In genomic region chr2:71500426-71501079, GRCh38 we compare ENCODE assay signal across 16 cellular contexts. TPM values are rescaled to one million over a fixed set of nuclear protein-coding genes. Genes with fewer than 3 reads are reported as not detected.
DNase-seq lines count a peak whose midpoint lies in the region; ATAC-seq, FAIRE-seq and TF ChIP-seq lines count a peak whose summit lies in the region.
"Had no signal": no experiment of that assay in that cellular context is flagged by ENCODE, and none has a peak within 500 bp of the region (broad histone marks: within the 10 kb centered on the region; RNA-seq: fewer than 3 reads in every experiment).

No MANE protein-coding gene starts in this region.

- peaks cover 0 to 2% of the 10 kb centered on the region in 2 donors for H3K27me3 Mint-ChIP-seq in natural killer cell (ENCODE audit: low read depth in 2 of 2)
- H3K27me3 Mint-ChIP-seq: activated CD4-positive, alpha-beta memory T cell treated with anti-CD3 and anti-CD28 coated beads for 36 hours had no signal

- no peaks in the 10 kb centered on the region for H3K4me1 Mint-ChIP-seq in natural killer cell
- H3K4me1 Mint-ChIP-seq: memory B cell had no signal

- no peaks in the 10 kb centered on the region for H3K36me3 ChIP-seq in HepG2 (replicated peaks in 1 of 2; ENCODE audit: control insufficient read depth in 1 of 2, insufficient read depth in 2 of 2, low read length in 2 of 2)
- peaks cover 0 to 5% (median 2%) of the 10 kb centered on the region in 4 donors for H3K36me3 ChIP-seq in sigmoid colon

- no peaks in the 10 kb centered on the region for H3K9me3 Mint-ChIP-seq in natural killer cell
- H3K9me3 Mint-ChIP-seq: activated CD4-positive, alpha-beta memory T cell treated with anti-CD3 and anti-CD28 coated beads for 36 hours; activated T-helper 2 cell treated with anti-CD3 and anti-CD28 coated beads, Interferon-gamma antibody, Interleukin-2, Interleukin-4, amounts not matched to agents 10 μg/mL and 5 μg/mL and 100 μg/mL, durations not matched to agents 14 hours and 24 hours and 36 hours; memory B cell had no signal

- in situ Hi-C loops in HepG2 (cut with HindIII; ENCODE audit: extremely low pct_ligation_motif_present, low pct_unique_long_range_greater_than_20kb), result no loop called here

- intact Hi-C loops in HepG2 (cut with micrococcal nuclease; ENCODE audit: unreplicated experiment), result no loop called here
- intact Hi-C loops in sigmoid colon (cut with DNase I), result no loop called here
- intact Hi-C loops in natural killer cell (cut with micrococcal nuclease), result no loop called here

- TF ChIP-seq EP300 in HepG2 (IDR thresholded peaks at IDR 0.05; ENCODE audit: low read depth in 2 of 2, low read length in 2 of 2) (no peak), HepG2 (CRISPR knock-in tag; IDR thresholded peaks at IDR 0.05; ENCODE audit: borderline replicate concordance) (no peak), sigmoid colon (IDR thresholded peaks at IDR 0.05) (no peak)

- TF ChIP-seq POLR2A in HepG2 (IDR thresholded peaks at IDR 0.05; ENCODE audit: insufficient read depth in 1 of 2, low read depth in 2 of 2, low read length in 2 of 2) (no peak), sigmoid colon (IDR thresholded peaks at IDR 0.05) (no peak)

- no peak for TF ChIP-seq RAD21 in HepG2 (CRISPR knock-in tag; IDR thresholded peaks at IDR 0.05)

- no peak for TF ChIP-seq CTCF in HepG2 (CRISPR knock-in tag; IDR thresholded peaks at IDR 0.05)
- no peak for TF ChIP-seq CTCF in sigmoid colon (IDR thresholded peaks at IDR 0.05)
- TF ChIP-seq CTCF in natural killer cell (IDR thresholded peaks at IDR 0.05), result no peak

- BruUV-seq in HepG2 (replicated peaks; lab: Mats Ljungman, UMichigan), result no TSS peak

- DNase-seq in HT1080 (ENCODE audit: low read depth), result peak; percentile 33
- DNase-seq in dermis microvascular lymphatic vessel endothelial cell (ENCODE audit: low read depth in 2 of 2), result peak; percentile 52 to 84
- DNase-seq in HepG2 (ENCODE audit: low spot score), result no peak
- DNase-seq in sigmoid colon, result peak; percentile 56
- no peak for DNase-seq in stimulated activated CD4-positive, alpha-beta T cell treated with anti-CD3 and anti-CD28 coated beads, Interleukin-4, amount 100 ng/mL, for 24 hours
- DNase-seq in T1000 (lab: John Stamatoyannopoulos, UW), result no peak
- DNase-seq in natural killer cell, result no peak
- no peak for DNase-seq in stimulated activated CD4-positive, alpha-beta T cell treated with anti-CD3 and anti-CD28 coated beads, Interleukin-15, amount 100 ng/mL, for 24 hours
- DNase-seq: activated CD4-positive, alpha-beta memory T cell treated with anti-CD3 and anti-CD28 coated beads for 36 hours; NCI-H187; NCI-H748 treated with DMSO at 0.1 percent for 48 hours; T-helper 9 cell had no signal

- 15% methylated on average over 7 of the region's 7 CpGs for WGBS in HepG2 (ENCODE audit: low lambda C conversion rate)
- 63 to 76% methylated on average over 7 of the region's 7 CpGs for WGBS in sigmoid colon, 2 donors

- H3K9ac ChIP-seq in HepG2 (ENCODE audit: insufficient read depth, low read depth, low read length), result no peak overlapping the region
- H3K9ac ChIP-seq: KMS-11 had no signal

- no peaks in the 10 kb centered on the region for H3K36me3 Mint-ChIP-seq in natural killer cell
- H3K36me3 Mint-ChIP-seq: activated CD4-positive, alpha-beta memory T cell treated with anti-CD3 and anti-CD28 coated beads for 36 hours; memory B cell had no signal

- POLR2A ChIA-PET in HepG2 (lab: Yijun Ruan, JAX), result no interaction called here

- H3K4me1 ChIP-seq in HepG2 (ENCODE audit: insufficient read depth, low read length), result no peaks in the 10 kb centered on the region
- H3K4me1 ChIP-seq in sigmoid colon, result peaks cover 0 to 18% (median 10%) of the 10 kb centered on the region in 4 donors

- H3K27me3 ChIP-seq in HepG2 (ENCODE audit: control insufficient read depth in 1 of 2, insufficient read depth in 2 of 2, low read length in 2 of 2), result peaks cover 5 to 6% of the 10 kb centered on the region in 2 experiments; a peak in 2 of 5 replicates
- H3K27me3 ChIP-seq in sigmoid colon, result no peaks in the 10 kb centered on the region
- H3K27me3 ChIP-seq: hepatocyte had no signal

- H3K4me3 ChIP-seq in HepG2 (replicated peaks in 1 of 3; ENCODE audit: insufficient read depth in 1 of 3, low read depth in 2 of 3, low read length in 3 of 3) (no peak overlapping the region), sigmoid colon (no peak overlapping the region)
- H3K4me3 ChIP-seq: hepatocyte had no signal

- ATAC-seq in HepG2 (no peak), natural killer cell (no peak)

- H3K27ac Mint-ChIP-seq in natural killer cell, result no peak overlapping the region
- H3K27ac Mint-ChIP-seq: activated CD4-positive, alpha-beta memory T cell treated with anti-CD3 and anti-CD28 coated beads for 36 hours; activated T-helper 2 cell treated with anti-CD3 and anti-CD28 coated beads, Interferon-gamma antibody, Interleukin-2, Interleukin-4, amounts not matched to agents 10 μg/mL and 5 μg/mL and 100 μg/mL, durations not matched to agents 14 hours and 24 hours and 36 hours; memory B cell had no signal

- no peak for FAIRE-seq in HepG2 (lab: Jason Lieb, UNC)

- no peaks in the 10 kb centered on the region for H3K9me3 ChIP-seq in HepG2 (ENCODE audit: low read length)
- no peaks in the 10 kb centered on the region for H3K9me3 ChIP-seq in sigmoid colon

- no peak overlapping the region for H2AFZ ChIP-seq in HepG2 (ENCODE audit: low read length)
- H2AFZ ChIP-seq: hepatocyte had no signal

- H3K4me2 ChIP-seq in HepG2 (ENCODE audit: low read depth, low read length), result no peak overlapping the region
- H3K4me2 ChIP-seq: hepatocyte, KMS-11 had no signal

- CTCF ChIA-PET in HepG2 (lab: Yijun Ruan, JAX; ENCODE audit: low intra/inter-chr PET ratio, low total read pairs), result no interaction called here

- H3K27ac ChIP-seq in HepG2 (ENCODE audit: extremely low read length, insufficient read depth, low read length), result no peak overlapping the region
- peak overlapping the region in 3 of 4 donors; percentile 23 to 53 (median 51) for H3K27ac ChIP-seq in sigmoid colon
- H3K27ac ChIP-seq: hepatocyte, KMS-11 had no signal

- H3K79me2 ChIP-seq in HepG2 (ENCODE audit: insufficient read depth, low read length), result no peaks in the 10 kb centered on the region
- H3K79me2 ChIP-seq: hepatocyte had no signal

- H4K20me1 ChIP-seq in HepG2 (ENCODE audit: insufficient read depth, low read length), result no peaks in the 10 kb centered on the region

- H3K4me3 Mint-ChIP-seq in natural killer cell, result no peak overlapping the region
- H3K4me3 Mint-ChIP-seq: activated CD4-positive, alpha-beta memory T cell treated with anti-CD3 and anti-CD28 coated beads for 36 hours; memory B cell had no signal

TF ChIP-seq in HepG2, 621 proteins besides CTCF, POLR2A, EP300 and RAD21:
- TF ChIP-seq GABPA (IDR thresholded peaks at IDR 0.05; ENCODE audit: low read depth, low read length) (no peak), GABPA (CRISPR knock-in tag; IDR thresholded peaks at IDR 0.05; ENCODE audit: low read depth) (0 out of 2 replicates have a peak, but pooled peaks have one; percentile 12), MYNN (CRISPR knock-in tag; IDR thresholded peaks at IDR 0.05; ENCODE audit: low read depth) (no peak)

RNA-seq across cellular contexts. Expression of gene DYSF, which starts 47.2 kb away (rescaled TPM):
- 2.3 and 3.7 TPM in 2 replicates for total RNA-seq in HT1080 (2014; rRNA removed; shearing (Covaris generic))
- polyA plus RNA-seq in HT1080 (2015; cell fraction: cytosol; rRNA removed), result 6.3 and 8.6 TPM in 2 replicates
- polyA plus RNA-seq in HT1080 (2015; cell fraction: nucleus; rRNA removed), result 23.0 and 23.3 TPM in 2 replicates
- total RNA-seq in dermis microvascular lymphatic vessel endothelial cell (47.2 and 85.9 TPM in 2 replicates), HepG2 (2016; rRNA removed; fragmentation: Illumina TruSeq; extraction: Trizol) (0.15 and 0.17 TPM in 2 replicates), sigmoid colon (10 to 100 TPM; 12.5 to 49.6 (median 13.7) TPM), natural killer cell (10 to 100 TPM; 11.4 to 19.5 (median 12.4) TPM)
- total RNA-seq in HepG2 (2016; cell fraction: cytosol; rRNA removed; fragmentation: Illumina TruSeq; extraction: Trizol; ENCODE audit: low read depth), result 0.09 TPM in 1 of 2 replicates, not detected in the other
- 0.21 and 0.22 TPM in 2 replicates for total RNA-seq in HepG2 (2016; cell fraction: insoluble cytoplasmic fraction; rRNA removed; fragmentation: Illumina TruSeq; extraction: Trizol)
- total RNA-seq in HepG2 (2016; cell fraction: membrane; rRNA removed; fragmentation: Illumina TruSeq; extraction: Trizol), result 0.24 and 0.46 TPM in 2 replicates
- 0.09 and 0.78 TPM in 2 replicates for total RNA-seq in HepG2 (2016; cell fraction: nucleus; rRNA removed; fragmentation: Illumina TruSeq; extraction: Trizol)
- polyA plus RNA-seq in HepG2 (2011; rRNA removed) (2.4 and 4.5 TPM in 2 replicates), sigmoid colon (1 to 10 TPM; 1.6 to 4.1 (median 2.4) TPM)
- 1.8 and 2.1 TPM in 2 replicates for polyA plus RNA-seq in HepG2 (2011; cell fraction: cytosol; rRNA removed)
- 4.5 and 8.3 TPM in 2 replicates for polyA plus RNA-seq in HepG2 (2011; cell fraction: nucleus; rRNA removed)
- 6.7 and 10.7 TPM in 2 replicates for polyA plus RNA-seq in HepG2 (2012)
- polyA plus RNA-seq in HepG2 (2016; cell fraction: cytosol; fragmentation: Illumina TruSeq; extraction: Trizol; ENCODE audit: low read depth), result 0.02 and 0.16 TPM in 2 replicates
- 0.29 and 0.50 TPM in 2 replicates for polyA plus RNA-seq in HepG2 (2016; cell fraction: insoluble cytoplasmic fraction; fragmentation: Illumina TruSeq; extraction: Trizol; ENCODE audit: low read depth)
- polyA plus RNA-seq in HepG2 (2016; cell fraction: membrane; fragmentation: Illumina TruSeq; extraction: Trizol; ENCODE audit: low read depth), result 0.08 and 0.21 TPM in 2 replicates
- 0.85 and 1.3 TPM in 2 replicates for polyA plus RNA-seq in HepG2 (2016; cell fraction: nucleus; fragmentation: Illumina TruSeq; extraction: Trizol; ENCODE audit: insufficient read depth, low read depth)
- 1.7 and 9.6 TPM in 2 replicates for polyA minus RNA-seq in HepG2 (2011; rRNA and poly(A)+ RNA removed; ENCODE audit: low replicate concordance)
- 2.0 and 5.3 TPM in 2 replicates for polyA minus RNA-seq in HepG2 (2011; cell fraction: cytosol; rRNA and poly(A)+ RNA removed)
- 5.9 and 8.8 TPM in 2 replicates for polyA minus RNA-seq in HepG2 (2011; cell fraction: nucleus; rRNA and poly(A)+ RNA removed)
- total RNA-seq: activated CD4-positive, alpha-beta memory T cell treated with anti-CD3 and anti-CD28 coated beads for 36 hours; activated T-helper 2 cell treated with anti-CD3 and anti-CD28 coated beads, Interferon-gamma antibody, Interleukin-2, Interleukin-4, amounts not matched to agents 10 μg/mL and 5 μg/mL and 100 μg/mL, durations not matched to agents 14 hours and 24 hours and 36 hours had no signal

Comparison
In these comparisons a context has a peak if more than half of its experiments do, and no peak if none do; other contexts are left out.
1. DNase-seq: peak in HT1080 (single experiment), dermis microvascular lymphatic vessel endothelial cell (2 of 2) and sigmoid colon (single experiment); none in HepG2 (single experiment), stimulated activated CD4-positive, alpha-beta T cell treated with anti-CD3 and anti-CD28 coated beads, Interleukin-4, amount 100 ng/mL, for 24 hours (single experiment), T1000 (single experiment), natural killer cell (single experiment) and stimulated activated CD4-positive, alpha-beta T cell treated with anti-CD3 and anti-CD28 coated beads, Interleukin-15, amount 100 ng/mL, for 24 hours (single experiment).